ENCODE assay signal across 9 cellular contexts in genomic region chr22:29716814-29717213, GRCh38. TPM values are rescaled to one million over a fixed set of nuclear protein-coding genes. Genes with fewer than 3 reads are reported as not detected.
A peak's percentile ranks its signal among the peaks of the same experiment; 100 is the strongest.
DNase-seq lines count a peak whose midpoint lies in the region; ATAC-seq and TF ChIP-seq lines count a peak whose summit lies in the region.
"Had no signal": no experiment of that assay in that cellular context is flagged by ENCODE, and none has a peak within 500 bp of the region (broad histone marks: within the 10 kb centered on the region; RNA-seq: fewer than 3 reads in every experiment).

No MANE protein-coding gene starts in this region.

- DNase-seq in Caki2 (ENCODE audit: low read depth) (peak; percentile 56), HuH-7 (ENCODE audit: low spot score) (peak; percentile 92), hepatocyte (ENCODE audit: low spot score) (peak; percentile 88), smooth muscle cell (lab: John Stamatoyannopoulos, UW; ENCODE audit: unreplicated experiment) (peak; percentile 38), SKM-1 treated with dmso at 0.1 percent for 144 hours (lab: John Stamatoyannopoulos, UW; ENCODE audit: unreplicated experiment) (no peak), NCI-H1436 treated with DMSO at 0.1 percent for 48 hours (lab: John Stamatoyannopoulos, UW) (no peak)
- peak; percentile 69 for DNase-seq in activated naive CD4-positive, alpha-beta T cell treated with anti-CD3 and anti-CD28 coated beads, Interleukin-2, amount 10 ng/mL, durations not matched to agents 7 days and 5 days

- H3K4me3 Mint-ChIP-seq in activated naive CD4-positive, alpha-beta T cell treated with anti-CD3 and anti-CD28 coated beads, Interleukin-2, amount 10 ng/mL, durations not matched to agents 7 days and 5 days, result no peak overlapping the region
- H3K4me3 Mint-ChIP-seq: central memory CD8-positive, alpha-beta T cell had no signal

- TF ChIP-seq CTCF in hepatocyte (IDR thresholded peaks at IDR 0.05; ENCODE audit: poor library complexity), result no peak
- TF ChIP-seq CTCF in smooth muscle cell (IDR thresholded peaks at IDR 0.05; ENCODE audit: borderline replicate concordance, insufficient read depth, poor library complexity, severe bottlenecking), result no peak

- CTCF ChIA-PET in activated naive CD4-positive, alpha-beta T cell treated with anti-CD3 and anti-CD28 coated beads, Interleukin-2, amount 10 ng/mL, durations not matched to agents 7 days and 5 days (lab: Charles Lee), result interaction anchor here (1.3 kb wide), 1 partner anchor 127 kb away, joined by 3 read pairs; no protein-coding TSS in a partner anchor

- H3K4me3 ChIP-seq in hepatocyte, result no peak overlapping the region
- no peak overlapping the region for H3K4me3 ChIP-seq in smooth muscle cell

- no peak overlapping the region for H3K27ac Mint-ChIP-seq in activated naive CD4-positive, alpha-beta T cell treated with anti-CD3 and anti-CD28 coated beads, Interleukin-2, amount 10 ng/mL, durations not matched to agents 7 days and 5 days

- ATAC-seq in HG02938 (IDR thresholded peaks at IDR 0.05; ENCODE audit: unreplicated experiment), result no peak

- no peaks in the 10 kb centered on the region for H3K9me3 Mint-ChIP-seq in activated naive CD4-positive, alpha-beta T cell treated with anti-CD3 and anti-CD28 coated beads, Interleukin-2, amount 10 ng/mL, durations not matched to agents 7 days and 5 days
- H3K9me3 Mint-ChIP-seq: central memory CD8-positive, alpha-beta T cell had no signal

- H3K4me2 ChIP-seq in hepatocyte (no peak overlapping the region), smooth muscle cell (no peak overlapping the region)

- H3K36me3 Mint-ChIP-seq in activated naive CD4-positive, alpha-beta T cell treated with anti-CD3 and anti-CD28 coated beads, Interleukin-2, amount 10 ng/mL, durations not matched to agents 7 days and 5 days, result no peaks in the 10 kb centered on the region

- H3K27ac ChIP-seq in hepatocyte (no peak overlapping the region), smooth muscle cell (ENCODE audit: low read depth) (no peak overlapping the region)

- H2AFZ ChIP-seq in hepatocyte (no peak overlapping the region), smooth muscle cell (ENCODE audit: low read depth) (no peak overlapping the region)

- in situ Hi-C loops in Caki2 (cut with HindIII; ENCODE audit: low pct_unique_long_range_greater_than_20kb, low sequenced_read_pairs), result no loop called here

- H3K9me3 ChIP-seq in hepatocyte (ENCODE audit: low read depth) (no peaks in the 10 kb centered on the region), smooth muscle cell (replicated peaks; ENCODE audit: low read depth) (no peaks in the 10 kb centered on the region)

- H3K27me3 Mint-ChIP-seq in activated naive CD4-positive, alpha-beta T cell treated with anti-CD3 and anti-CD28 coated beads, Interleukin-2, amount 10 ng/mL, durations not matched to agents 7 days and 5 days, result peaks cover 92% of the 10 kb centered on the region

- H3F3A ChIP-seq in smooth muscle cell (ENCODE audit: low read depth), result no peaks in the 10 kb centered on the region

- H3K79me2 ChIP-seq in hepatocyte, result no peaks in the 10 kb centered on the region
- H3K79me2 ChIP-seq in smooth muscle cell (ENCODE audit: low read depth), result no peaks in the 10 kb centered on the region

- no peaks in the 10 kb centered on the region for H3K9me2 ChIP-seq in hepatocyte (replicated peaks; ENCODE audit: insufficient read depth)

- H3K4me1 Mint-ChIP-seq in activated naive CD4-positive, alpha-beta T cell treated with anti-CD3 and anti-CD28 coated beads, Interleukin-2, amount 10 ng/mL, durations not matched to agents 7 days and 5 days, result peaks cover 2% of the 10 kb centered on the region

- H3K4me1 ChIP-seq in hepatocyte (ENCODE audit: insufficient read depth) (no peaks in the 10 kb centered on the region), smooth muscle cell (ENCODE audit: low read depth) (peaks cover 3% of the 10 kb centered on the region)

- WGBS in hepatocyte (ENCODE audit: low lambda C conversion rate, missing lambda C conversion rate), result 19% methylated on average over 4 of the region's 4 CpGs
- WGBS in smooth muscle cell (ENCODE audit: low lambda C conversion rate), result 28% methylated on average over 4 of the region's 4 CpGs

- H4K20me1 ChIP-seq in hepatocyte (ENCODE audit: insufficient read depth, poor library complexity, severe bottlenecking) (no peaks in the 10 kb centered on the region), smooth muscle cell (ENCODE audit: low read depth) (no peaks in the 10 kb centered on the region)

- H3K27me3 ChIP-seq in hepatocyte, result peaks cover 35% of the 10 kb centered on the region
- peaks cover 54% of the 10 kb centered on the region for H3K27me3 ChIP-seq in smooth muscle cell (ENCODE audit: low read depth)

- H3K36me3 ChIP-seq in hepatocyte (replicated peaks; ENCODE audit: insufficient read depth, low read depth), result no peaks in the 10 kb centered on the region
- no peaks in the 10 kb centered on the region for H3K36me3 ChIP-seq in smooth muscle cell (ENCODE audit: low read depth)

- H3K9ac ChIP-seq in smooth muscle cell (ENCODE audit: low read depth), result no peak overlapping the region

RNA-seq across cellular contexts. Expression of gene CABP7, which starts 3.0 kb away (rescaled TPM):
- not detected in 2 replicates for total RNA-seq in Caki2 (2014; rRNA removed; shearing (Covaris generic); ENCODE audit: low replicate concordance)
- total RNA-seq in hepatocyte (0.44 TPM in 1 of 2 replicates, not detected in the other), smooth muscle cell (not detected in 2 replicates)
- polyA plus RNA-seq in hepatocyte (0.13 and 0.16 TPM in 2 replicates), smooth muscle cell (0.12 TPM in 1 of 2 replicates, not detected in the other)

RNA-seq across cellular contexts. Expression of gene ZMAT5, which starts 50.0 kb away (rescaled TPM):
- 31.4 and 78.5 TPM in 2 replicates for total RNA-seq in Caki2 (2014; rRNA removed; shearing (Covaris generic); ENCODE audit: low replicate concordance)
- total RNA-seq in hepatocyte, result 18.2 and 25.7 TPM in 2 replicates
- polyA plus RNA-seq in hepatocyte, result 29.0 and 38.5 TPM in 2 replicates
- 22.7 and 26.0 TPM in 2 replicates for total RNA-seq in smooth muscle cell
- 57.0 and 57.8 TPM in 2 replicates for polyA plus RNA-seq in smooth muscle cell

RNA-seq across cellular contexts. Expression of gene UQCR10, which starts 50.4 kb away (rescaled TPM):
- total RNA-seq in Caki2 (2014; rRNA removed; shearing (Covaris generic); ENCODE audit: low replicate concordance), result 110 and 135 TPM in 2 replicates
- total RNA-seq in hepatocyte (120 and 122 TPM in 2 replicates), smooth muscle cell (72.3 and 102 TPM in 2 replicates)
- polyA plus RNA-seq in hepatocyte (387 and 414 TPM in 2 replicates), smooth muscle cell (296 and 326 TPM in 2 replicates)

Comparison
In these comparisons a context has a peak if more than half of its experiments do, and no peak if none do; other contexts are left out.
1. DNase-seq: peak in Caki2 (single experiment), HuH-7 (single experiment), activated naive CD4-positive, alpha-beta T cell treated with anti-CD3 and anti-CD28 coated beads, Interleukin-2, amount 10 ng/mL, durations not matched to agents 7 days and 5 days (single experiment), hepatocyte (single experiment) and smooth muscle cell (single experiment); none in SKM-1 treated with dmso at 0.1 percent for 144 hours (single experiment) and NCI-H1436 treated with DMSO at 0.1 percent for 48 hours (single experiment).